Comparison of ENCODE assay signal across 1 cellular context in genomic region chr5:72816297-72817075, GRCh38.
TF ChIP-seq lines count a peak whose summit lies in the region.

TNPO1 (plus strand) TSS chr5:72816661; CDS start chr5:72816738, 77 bp downstream.

TF ChIP-seq in HepG2, 621 proteins besides CTCF, POLR2A, EP300 and RAD21 (continued from another document and continues in another):
- TF ChIP-seq, protein P1, sequence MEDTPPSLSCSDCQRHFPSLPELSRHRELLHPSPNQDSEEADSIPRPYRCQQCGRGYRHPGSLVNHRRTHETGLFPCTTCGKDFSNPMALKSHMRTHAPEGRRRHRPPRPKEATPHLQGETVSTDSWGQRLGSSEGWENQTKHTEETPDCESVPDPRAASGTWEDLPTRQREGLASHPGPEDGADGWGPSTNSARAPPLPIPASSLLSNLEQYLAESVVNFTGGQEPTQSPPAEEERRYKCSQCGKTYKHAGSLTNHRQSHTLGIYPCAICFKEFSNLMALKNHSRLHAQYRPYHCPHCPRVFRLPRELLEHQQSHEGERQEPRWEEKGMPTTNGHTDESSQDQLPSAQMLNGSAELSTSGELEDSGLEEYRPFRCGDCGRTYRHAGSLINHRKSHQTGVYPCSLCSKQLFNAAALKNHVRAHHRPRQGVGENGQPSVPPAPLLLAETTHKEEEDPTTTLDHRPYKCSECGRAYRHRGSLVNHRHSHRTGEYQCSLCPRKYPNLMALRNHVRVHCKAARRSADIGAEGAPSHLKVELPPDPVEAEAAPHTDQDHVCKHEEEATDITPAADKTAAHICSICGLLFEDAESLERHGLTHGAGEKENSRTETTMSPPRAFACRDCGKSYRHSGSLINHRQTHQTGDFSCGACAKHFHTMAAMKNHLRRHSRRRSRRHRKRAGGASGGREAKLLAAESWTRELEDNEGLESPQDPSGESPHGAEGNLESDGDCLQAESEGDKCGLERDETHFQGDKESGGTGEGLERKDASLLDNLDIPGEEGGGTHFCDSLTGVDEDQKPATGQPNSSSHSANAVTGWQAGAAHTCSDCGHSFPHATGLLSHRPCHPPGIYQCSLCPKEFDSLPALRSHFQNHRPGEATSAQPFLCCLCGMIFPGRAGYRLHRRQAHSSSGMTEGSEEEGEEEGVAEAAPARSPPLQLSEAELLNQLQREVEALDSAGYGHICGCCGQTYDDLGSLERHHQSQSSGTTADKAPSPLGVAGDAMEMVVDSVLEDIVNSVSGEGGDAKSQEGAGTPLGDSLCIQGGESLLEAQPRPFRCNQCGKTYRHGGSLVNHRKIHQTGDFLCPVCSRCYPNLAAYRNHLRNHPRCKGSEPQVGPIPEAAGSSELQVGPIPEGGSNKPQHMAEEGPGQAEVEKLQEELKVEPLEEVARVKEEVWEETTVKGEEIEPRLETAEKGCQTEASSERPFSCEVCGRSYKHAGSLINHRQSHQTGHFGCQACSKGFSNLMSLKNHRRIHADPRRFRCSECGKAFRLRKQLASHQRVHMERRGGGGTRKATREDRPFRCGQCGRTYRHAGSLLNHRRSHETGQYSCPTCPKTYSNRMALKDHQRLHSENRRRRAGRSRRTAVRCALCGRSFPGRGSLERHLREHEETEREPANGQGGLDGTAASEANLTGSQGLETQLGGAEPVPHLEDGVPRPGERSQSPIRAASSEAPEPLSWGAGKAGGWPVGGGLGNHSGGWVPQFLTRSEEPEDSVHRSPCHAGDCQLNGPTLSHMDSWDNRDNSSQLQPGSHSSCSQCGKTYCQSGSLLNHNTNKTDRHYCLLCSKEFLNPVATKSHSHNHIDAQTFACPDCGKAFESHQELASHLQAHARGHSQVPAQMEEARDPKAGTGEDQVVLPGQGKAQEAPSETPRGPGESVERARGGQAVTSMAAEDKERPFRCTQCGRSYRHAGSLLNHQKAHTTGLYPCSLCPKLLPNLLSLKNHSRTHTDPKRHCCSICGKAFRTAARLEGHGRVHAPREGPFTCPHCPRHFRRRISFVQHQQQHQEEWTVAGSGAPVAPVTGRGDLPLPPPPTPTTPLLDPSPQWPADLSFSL (CRISPR knock-in tag; IDR thresholded peaks at IDR 0.05): no peak
- TF ChIP-seq, protein P2, sequence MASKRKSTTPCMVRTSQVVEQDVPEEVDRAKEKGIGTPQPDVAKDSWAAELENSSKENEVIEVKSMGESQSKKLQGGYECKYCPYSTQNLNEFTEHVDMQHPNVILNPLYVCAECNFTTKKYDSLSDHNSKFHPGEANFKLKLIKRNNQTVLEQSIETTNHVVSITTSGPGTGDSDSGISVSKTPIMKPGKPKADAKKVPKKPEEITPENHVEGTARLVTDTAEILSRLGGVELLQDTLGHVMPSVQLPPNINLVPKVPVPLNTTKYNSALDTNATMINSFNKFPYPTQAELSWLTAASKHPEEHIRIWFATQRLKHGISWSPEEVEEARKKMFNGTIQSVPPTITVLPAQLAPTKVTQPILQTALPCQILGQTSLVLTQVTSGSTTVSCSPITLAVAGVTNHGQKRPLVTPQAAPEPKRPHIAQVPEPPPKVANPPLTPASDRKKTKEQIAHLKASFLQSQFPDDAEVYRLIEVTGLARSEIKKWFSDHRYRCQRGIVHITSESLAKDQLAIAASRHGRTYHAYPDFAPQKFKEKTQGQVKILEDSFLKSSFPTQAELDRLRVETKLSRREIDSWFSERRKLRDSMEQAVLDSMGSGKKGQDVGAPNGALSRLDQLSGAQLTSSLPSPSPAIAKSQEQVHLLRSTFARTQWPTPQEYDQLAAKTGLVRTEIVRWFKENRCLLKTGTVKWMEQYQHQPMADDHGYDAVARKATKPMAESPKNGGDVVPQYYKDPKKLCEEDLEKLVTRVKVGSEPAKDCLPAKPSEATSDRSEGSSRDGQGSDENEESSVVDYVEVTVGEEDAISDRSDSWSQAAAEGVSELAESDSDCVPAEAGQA (IDR thresholded peaks at IDR 0.05; ENCODE audit: low read depth): no peak
- TF ChIP-seq, protein P2 (CRISPR knock-in tag; IDR thresholded peaks at IDR 0.05; ENCODE audit: borderline replicate concordance): 0 out of 2 replicates have a peak, but pooled peaks have one; percentile 66
- TF ChIP-seq ZNF768 (CRISPR knock-in tag; IDR thresholded peaks at IDR 0.05) (peak; percentile 58; the same call in 1 of the 2 replicates), PLSCR1 (CRISPR knock-in tag; IDR thresholded peaks at IDR 0.05; ENCODE audit: borderline replicate concordance) (no peak), ZEB1 (IDR thresholded peaks at IDR 0.05; ENCODE audit: insufficient replicate concordance, low read depth) (no peak), SKI (IDR thresholded peaks at IDR 0.05; ENCODE audit: partially characterized antibody) (peak; percentile 84), THAP7 (CRISPR knock-in tag; IDR thresholded peaks at IDR 0.05) (no peak; the same call in 1 of the 2 replicates), MEIS1 (CRISPR knock-in tag; IDR thresholded peaks at IDR 0.05; ENCODE audit: borderline replicate concordance) (0 out of 2 replicates have a peak, but pooled peaks have one; percentile 21), CBX2 (IDR thresholded peaks at IDR 0.05; ENCODE audit: low read depth, low read length) (no peak), CBX2 (CRISPR knock-in tag; IDR thresholded peaks at IDR 0.05; ENCODE audit: low read depth) (no peak; the same call in 1 of the 2 replicates), ZNF740 (CRISPR knock-in tag; IDR thresholded peaks at IDR 0.05) (0 out of 2 replicates have a peak, but pooled peaks have one; percentile 30), PRMT3 (CRISPR knock-in tag; IDR thresholded peaks at IDR 0.05; ENCODE audit: borderline replicate concordance, low read depth) (no peak), ZSCAN12 (CRISPR knock-in tag; IDR thresholded peaks at IDR 0.05) (no peak; the same call in 1 of the 2 replicates), NCOA2 (CRISPR knock-in tag; IDR thresholded peaks at IDR 0.05) (no peak; the same call in 1 of the 2 replicates), PHF5A (CRISPR knock-in tag; IDR thresholded peaks at IDR 0.05; ENCODE audit: low read depth, unreplicated experiment) (no peak), JDP2 (CRISPR knock-in tag; IDR thresholded peaks at IDR 0.05; ENCODE audit: borderline replicate concordance) (no peak), TRAFD1 (CRISPR knock-in tag; IDR thresholded peaks at IDR 0.05; ENCODE audit: borderline replicate concordance) (no peak), ZNF343 (CRISPR knock-in tag; IDR thresholded peaks at IDR 0.05) (peak; percentile 66; the same call in 1 of the 2 replicates), SOX6 (IDR thresholded peaks at IDR 0.05) (no peak), SOX6 (CRISPR knock-in tag; IDR thresholded peaks at IDR 0.05) (peak; percentile 57; the same call in 1 of the 2 replicates)
- TF ChIP-seq, protein P3, sequence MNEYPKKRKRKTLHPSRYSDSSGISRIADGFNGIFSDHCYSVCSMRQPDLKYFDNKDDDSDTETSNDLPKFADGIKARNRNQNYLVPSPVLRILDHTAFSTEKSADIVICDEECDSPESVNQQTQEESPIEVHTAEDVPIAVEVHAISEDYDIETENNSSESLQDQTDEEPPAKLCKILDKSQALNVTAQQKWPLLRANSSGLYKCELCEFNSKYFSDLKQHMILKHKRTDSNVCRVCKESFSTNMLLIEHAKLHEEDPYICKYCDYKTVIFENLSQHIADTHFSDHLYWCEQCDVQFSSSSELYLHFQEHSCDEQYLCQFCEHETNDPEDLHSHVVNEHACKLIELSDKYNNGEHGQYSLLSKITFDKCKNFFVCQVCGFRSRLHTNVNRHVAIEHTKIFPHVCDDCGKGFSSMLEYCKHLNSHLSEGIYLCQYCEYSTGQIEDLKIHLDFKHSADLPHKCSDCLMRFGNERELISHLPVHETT (CRISPR knock-in tag; conservative IDR thresholded peaks at IDR 0.05): no peak
- TF ChIP-seq, protein P4, sequence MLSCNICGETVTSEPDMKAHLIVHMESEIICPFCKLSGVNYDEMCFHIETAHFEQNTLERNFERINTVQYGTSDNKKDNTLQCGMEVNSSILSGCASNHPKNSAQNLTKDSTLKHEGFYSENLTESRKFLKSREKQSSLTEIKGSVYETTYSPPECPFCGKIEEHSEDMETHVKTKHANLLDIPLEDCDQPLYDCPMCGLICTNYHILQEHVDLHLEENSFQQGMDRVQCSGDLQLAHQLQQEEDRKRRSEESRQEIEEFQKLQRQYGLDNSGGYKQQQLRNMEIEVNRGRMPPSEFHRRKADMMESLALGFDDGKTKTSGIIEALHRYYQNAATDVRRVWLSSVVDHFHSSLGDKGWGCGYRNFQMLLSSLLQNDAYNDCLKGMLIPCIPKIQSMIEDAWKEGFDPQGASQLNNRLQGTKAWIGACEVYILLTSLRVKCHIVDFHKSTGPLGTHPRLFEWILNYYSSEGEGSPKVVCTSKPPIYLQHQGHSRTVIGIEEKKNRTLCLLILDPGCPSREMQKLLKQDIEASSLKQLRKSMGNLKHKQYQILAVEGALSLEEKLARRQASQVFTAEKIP (CRISPR knock-in tag; IDR thresholded peaks at IDR 0.05; ENCODE audit: borderline replicate concordance): no peak
- TF ChIP-seq, protein P5, sequence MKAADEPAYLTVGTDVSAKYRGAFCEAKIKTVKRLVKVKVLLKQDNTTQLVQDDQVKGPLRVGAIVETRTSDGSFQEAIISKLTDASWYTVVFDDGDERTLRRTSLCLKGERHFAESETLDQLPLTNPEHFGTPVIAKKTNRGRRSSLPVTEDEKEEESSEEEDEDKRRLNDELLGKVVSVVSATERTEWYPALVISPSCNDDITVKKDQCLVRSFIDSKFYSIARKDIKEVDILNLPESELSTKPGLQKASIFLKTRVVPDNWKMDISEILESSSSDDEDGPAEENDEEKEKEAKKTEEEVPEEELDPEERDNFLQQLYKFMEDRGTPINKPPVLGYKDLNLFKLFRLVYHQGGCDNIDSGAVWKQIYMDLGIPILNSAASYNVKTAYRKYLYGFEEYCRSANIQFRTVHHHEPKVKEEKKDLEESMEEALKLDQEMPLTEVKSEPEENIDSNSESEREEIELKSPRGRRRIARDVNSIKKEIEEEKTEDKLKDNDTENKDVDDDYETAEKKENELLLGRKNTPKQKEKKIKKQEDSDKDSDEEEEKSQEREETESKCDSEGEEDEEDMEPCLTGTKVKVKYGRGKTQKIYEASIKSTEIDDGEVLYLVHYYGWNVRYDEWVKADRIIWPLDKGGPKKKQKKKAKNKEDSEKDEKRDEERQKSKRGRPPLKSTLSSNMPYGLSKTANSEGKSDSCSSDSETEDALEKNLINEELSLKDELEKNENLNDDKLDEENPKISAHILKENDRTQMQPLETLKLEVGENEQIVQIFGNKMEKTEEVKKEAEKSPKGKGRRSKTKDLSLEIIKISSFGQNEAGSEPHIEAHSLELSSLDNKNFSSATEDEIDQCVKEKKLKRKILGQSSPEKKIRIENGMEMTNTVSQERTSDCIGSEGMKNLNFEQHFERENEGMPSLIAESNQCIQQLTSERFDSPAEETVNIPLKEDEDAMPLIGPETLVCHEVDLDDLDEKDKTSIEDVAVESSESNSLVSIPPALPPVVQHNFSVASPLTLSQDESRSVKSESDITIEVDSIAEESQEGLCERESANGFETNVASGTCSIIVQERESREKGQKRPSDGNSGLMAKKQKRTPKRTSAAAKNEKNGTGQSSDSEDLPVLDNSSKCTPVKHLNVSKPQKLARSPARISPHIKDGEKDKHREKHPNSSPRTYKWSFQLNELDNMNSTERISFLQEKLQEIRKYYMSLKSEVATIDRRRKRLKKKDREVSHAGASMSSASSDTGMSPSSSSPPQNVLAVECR (CRISPR knock-in tag; IDR thresholded peaks at IDR 0.05; ENCODE audit: borderline replicate concordance): peak; percentile 94
